8 cellular contexts compared by ENCODE assay signal in genomic region chr20:62618622-62619529, GRCh38. TPM values are rescaled to one million over a fixed set of nuclear protein-coding genes. Genes with fewer than 3 reads are reported as not detected.
DNase-seq lines count a peak whose midpoint lies in the region; ATAC-seq lines count a peak whose summit lies in the region.

No MANE protein-coding gene starts in this region.

- no peaks in the 10 kb centered on the region for H3K36me3 Mint-ChIP-seq in immature natural killer cell

- H3K4me3 Mint-ChIP-seq in immature natural killer cell: peak overlapping the region; percentile 42 to 70 (median 52)

- H3K9me3 Mint-ChIP-seq in immature natural killer cell: no peaks in the 10 kb centered on the region

- DNase-seq in CD1c-positive myeloid dendritic cell (ENCODE audit: extremely low spot score) (peak; percentile 51), SW 1271 (lab: John Stamatoyannopoulos, UW) (peak; percentile 36 to 46), immature natural killer cell (peak; percentile 45 to 58 (median 49)), COR-L47 (lab: John Stamatoyannopoulos, UW) (no peak), NCI-H345 treated with DMSO at 0.1 percent for 48 hours (lab: John Stamatoyannopoulos, UW; ENCODE audit: unreplicated experiment) (no peak), NCI-H226 (no peak)

- H3K4me1 Mint-ChIP-seq in immature natural killer cell: peaks cover 38 to 46% of the 10 kb centered on the region in 2 donors

- peak overlapping the region; percentile 87 to 96 (median 89) for H3K27ac Mint-ChIP-seq in immature natural killer cell

- H3K27me3 Mint-ChIP-seq in immature natural killer cell (ENCODE audit: low read depth in 3 of 3): peaks cover 0 to 2% (median 2%) of the 10 kb centered on the region in 3 donors

- ATAC-seq in GM21529 (IDR thresholded peaks at IDR 0.05; ENCODE audit: unreplicated experiment) (peak; percentile 49), GM19455 (IDR thresholded peaks at IDR 0.05; ENCODE audit: unreplicated experiment) (no peak)

RNA-seq across cellular contexts. Expression of gene SLCO4A1, which starts 23.4 kb away (rescaled TPM):
- polyA plus RNA-seq in immature natural killer cell: under 1 TPM in 2 of 3 donors, not detected in 1; 0.34 to 0.40 TPM

Comparison
In these comparisons a context has a peak if more than half of its experiments do, and no peak if none do; other contexts are left out.
1. DNase-seq: peak in CD1c-positive myeloid dendritic cell (single experiment), SW 1271 (2 of 2) and immature natural killer cell (3 of 3); none in COR-L47 (single experiment), NCI-H345 treated with DMSO at 0.1 percent for 48 hours (single experiment) and NCI-H226 (single experiment).